2 cellular contexts compared by ENCODE assay signal in genomic region chr10:96352027-96352426, GRCh38.
TF ChIP-seq lines count a peak whose summit lies in the region.

No MANE protein-coding gene starts in this region.

TF ChIP-seq in liver, 16 proteins besides CTCF, POLR2A, EP300 and RAD21:
- TF ChIP-seq RXRA (IDR thresholded peaks at IDR 0.05), result peak in 1 of 2 donors; percentile 4
- TF ChIP-seq FOXA1 (IDR thresholded peaks at IDR 0.05), result no peak
- no peak for TF ChIP-seq JUND (IDR thresholded peaks at IDR 0.05)
- no peak for TF ChIP-seq REST (IDR thresholded peaks at IDR 0.05)
- TF ChIP-seq SP1 (IDR thresholded peaks at IDR 0.05), result no peak
- no peak for TF ChIP-seq HNF4G (IDR thresholded peaks at IDR 0.05)
- no peak for TF ChIP-seq ZBTB33 (IDR thresholded peaks at IDR 0.05)
- peak; percentile 5 for TF ChIP-seq FOXA2 (IDR thresholded peaks at IDR 0.05)
- no peak for TF ChIP-seq GABPA (IDR thresholded peaks at IDR 0.05 in 1 of 2, conservative IDR thresholded peaks at IDR 0.05 in 1 of 2)
- TF ChIP-seq HNF4A (conservative IDR thresholded peaks at IDR 0.05), result peak; percentile 15 to 23
- no peak for TF ChIP-seq EGR1 (IDR thresholded peaks at IDR 0.05; ENCODE audit: low read depth in 2 of 2)
- TF ChIP-seq ATF3 (IDR thresholded peaks at IDR 0.05), result no peak
- no peak for TF ChIP-seq NR2F2 (IDR thresholded peaks at IDR 0.05)
- no peak for TF ChIP-seq YY1 (IDR thresholded peaks at IDR 0.05)
- no peak for TF ChIP-seq TAF1 (conservative IDR thresholded peaks at IDR 0.05)
- TF ChIP-seq MAX (IDR thresholded peaks at IDR 0.05), result no peak

TF ChIP-seq in HepG2, 621 proteins besides CTCF, POLR2A, EP300 and RAD21:
- no peak for TF ChIP-seq FOXO1 (CRISPR knock-in tag; IDR thresholded peaks at IDR 0.05)
- TF ChIP-seq HDAC1 (CRISPR knock-in tag; IDR thresholded peaks at IDR 0.05), result no peak
- no peak for TF ChIP-seq PHF5A (CRISPR knock-in tag; IDR thresholded peaks at IDR 0.05; ENCODE audit: low read depth, unreplicated experiment)
- TF ChIP-seq ZNF580 (CRISPR knock-in tag; IDR thresholded peaks at IDR 0.05; ENCODE audit: borderline replicate concordance, low read depth), result no peak
- TF ChIP-seq TCF12 (IDR thresholded peaks at IDR 0.05), result no peak
- no peak for TF ChIP-seq TCF12 (CRISPR knock-in tag; IDR thresholded peaks at IDR 0.05)
- no peak for TF ChIP-seq ZNF546 (CRISPR knock-in tag; conservative IDR thresholded peaks at IDR 0.05)
- TF ChIP-seq GTF3A (CRISPR knock-in tag; conservative IDR thresholded peaks at IDR 0.05), result no peak
- no peak for TF ChIP-seq BCL6 (CRISPR knock-in tag; IDR thresholded peaks at IDR 0.05)
- TF ChIP-seq ZBTB7B (CRISPR knock-in tag; IDR thresholded peaks at IDR 0.05), result no peak
- no peak for TF ChIP-seq ZBTB26 (CRISPR knock-in tag; IDR thresholded peaks at IDR 0.05; ENCODE audit: borderline replicate concordance)
- TF ChIP-seq KLF13 (CRISPR knock-in tag; IDR thresholded peaks at IDR 0.05), result no peak
- TF ChIP-seq NR0B2 (CRISPR knock-in tag; IDR thresholded peaks at IDR 0.05), result no peak
- TF ChIP-seq ELF3 (CRISPR knock-in tag; IDR thresholded peaks at IDR 0.05), result no peak
